ENCODE assay signal across 21 cellular contexts in genomic region chr21:17731554-17731953, GRCh38.
"Had no signal": no experiment of that assay in that cellular context is flagged by ENCODE, and none has a peak within 500 bp of the region (broad histone marks: within the 10 kb centered on the region; RNA-seq: fewer than 3 reads in every experiment).

No MANE protein-coding gene starts in this region.

- ATAC-seq: natural killer cell treated with Interleukin-12 subunit alpha and Interleukin-12 subunit beta and Interleukin-15 and Interleukin-18, amount 100 ng/mL, for 72 hours; stimulated activated effector memory CD8-positive, alpha-beta T cell treated with anti-CD3 and anti-CD28 coated beads, Interleukin-12 subunit alpha, Interleukin-12 subunit beta, amount 100 ng/mL, for 72 hours had no signal

- H3K9me3 Mint-ChIP-seq: effector memory CD8-positive, alpha-beta T cell; mesothelial cell of epicardium; naive B cell; natural killer cell treated with Interleukin-12 subunit alpha and Interleukin-12 subunit beta and Interleukin-15 and Interleukin-18, amount 100 ng/mL, for 72 hours; stimulated activated effector memory CD8-positive, alpha-beta T cell treated with anti-CD3 and anti-CD28 coated beads, Interleukin-12 subunit alpha, Interleukin-12 subunit beta, amount 100 ng/mL, for 72 hours had no signal

- H3K27ac ChIP-seq: gastrocnemius medialis, prostate gland, right atrium auricular region, stomach, thyroid gland, vagina had no signal

- H3K4me3 ChIP-seq: gastrocnemius medialis, left lung, mucosa of descending colon, prostate gland, right atrium auricular region, stomach, thyroid gland, vagina had no signal

- H3K36me3 Mint-ChIP-seq: mesothelial cell of epicardium; naive B cell; natural killer cell treated with Interleukin-12 subunit alpha and Interleukin-12 subunit beta and Interleukin-15 and Interleukin-18, amount 100 ng/mL, for 72 hours; stimulated activated effector memory CD8-positive, alpha-beta T cell treated with anti-CD3 and anti-CD28 coated beads, Interleukin-12 subunit alpha, Interleukin-12 subunit beta, amount 100 ng/mL, for 72 hours had no signal

- H3K27ac Mint-ChIP-seq: effector memory CD8-positive, alpha-beta T cell; mesothelial cell of epicardium; naive B cell; natural killer cell treated with Interleukin-12 subunit alpha and Interleukin-12 subunit beta and Interleukin-15 and Interleukin-18, amount 100 ng/mL, for 72 hours; stimulated activated effector memory CD8-positive, alpha-beta T cell treated with anti-CD3 and anti-CD28 coated beads, Interleukin-12 subunit alpha, Interleukin-12 subunit beta, amount 100 ng/mL, for 72 hours had no signal

- H3K27me3 Mint-ChIP-seq: effector memory CD8-positive, alpha-beta T cell; naive B cell; natural killer cell treated with Interleukin-12 subunit alpha and Interleukin-12 subunit beta and Interleukin-15 and Interleukin-18, amount 100 ng/mL, for 72 hours had no signal

- H3K4me1 Mint-ChIP-seq: naive B cell, neural crest cell had no signal

- H3K9me3 ChIP-seq: gastrocnemius medialis, left lung, mucosa of descending colon, prostate gland, right atrium auricular region, stomach, thyroid gland, vagina had no signal

- H3K36me3 ChIP-seq: gastrocnemius medialis, left lung, prostate gland, right atrium auricular region, stomach, thyroid gland, vagina had no signal

- DNase-seq: cortex of kidney; effector memory CD8-positive, alpha-beta T cell; gastrocnemius medialis; head of caudate nucleus; left lung; mucosa of descending colon; naive B cell; stimulated activated CD4-positive, alpha-beta T cell treated with anti-CD3 and anti-CD28 coated beads, Interleukin-2, amount 100 ng/mL, for 24 hours; stimulated activated CD4-positive, alpha-beta T cell treated with anti-CD3 and anti-CD28 coated beads, Interleukin-4, amount 100 ng/mL, for 24 hours; stimulated activated naive CD4-positive, alpha-beta T cell treated with Interleukin-2 at 50 U/mL for 16 hours; stomach; trophoblast cell had no signal

- FAIRE-seq: keratinocyte had no signal

- H3K4me3 Mint-ChIP-seq: effector memory CD8-positive, alpha-beta T cell; mesothelial cell of epicardium; naive B cell; natural killer cell treated with Interleukin-12 subunit alpha and Interleukin-12 subunit beta and Interleukin-15 and Interleukin-18, amount 100 ng/mL, for 72 hours; neural crest cell; stimulated activated effector memory CD8-positive, alpha-beta T cell treated with anti-CD3 and anti-CD28 coated beads, Interleukin-12 subunit alpha, Interleukin-12 subunit beta, amount 100 ng/mL, for 72 hours had no signal

- H3K4me1 ChIP-seq: gastrocnemius medialis, prostate gland, right atrium auricular region, stomach, thyroid gland, vagina had no signal
